17 cellular contexts compared by ENCODE assay signal in genomic region chr11:83079820-83080219, GRCh38.
"Had no signal": no experiment of that assay in that cellular context is flagged by ENCODE, and none has a peak within 500 bp of the region (broad histone marks: within the 10 kb centered on the region; RNA-seq: fewer than 3 reads in every experiment).

No MANE protein-coding gene starts in this region.

- H3K4me3 Mint-ChIP-seq: activated CD4-positive, alpha-beta T cell treated with anti-CD3 and anti-CD28 coated beads, Interleukin-2, amount 10 ng/mL, durations not matched to agents 24 days and 14 days; activated T-helper 17 cell treated with anti-CD3 and anti-CD28 coated beads, Interleukin-2, amount 50 U/mL, for 72 hours; T-helper 2 cell treated with Interferon-gamma antibody and Interleukin-4, amounts not matched to agents 5 μg/mL and 100 μg/mL, for 36 hours had no signal

- DNase-seq: activated CD4-positive, alpha-beta T cell treated with anti-CD3 and anti-CD28 coated beads, Interleukin-2, amount 10 ng/mL, durations not matched to agents 24 days and 14 days; activated CD4-positive, CD25-positive, alpha-beta regulatory T cell; activated CD8-positive, alpha-beta memory T cell treated with anti-CD3 and anti-CD28 coated beads for 24 hours; activated naive CD4-positive, alpha-beta T cell treated with Interleukin-2 at 50 U/mL for 16 hours; amygdala; body of pancreas; central memory CD4-positive, alpha-beta T cell; foreskin fibroblast; hippocampal formation; right cardiac atrium; small intestine; thyroid gland had no signal

- H3K9me3 Mint-ChIP-seq: activated CD4-positive, alpha-beta T cell treated with anti-CD3 and anti-CD28 coated beads, Interleukin-2, amount 10 ng/mL, durations not matched to agents 24 days and 14 days; activated T-helper 17 cell treated with anti-CD3 and anti-CD28 coated beads, Interleukin-2, amount 50 U/mL, for 72 hours; T-helper 2 cell treated with Interferon-gamma antibody and Interleukin-4, amounts not matched to agents 5 μg/mL and 100 μg/mL, for 36 hours had no signal

- H3K36me3 ChIP-seq: thyroid gland had no signal

- H3K9me3 ChIP-seq: body of pancreas, thyroid gland had no signal

- H3K27me3 Mint-ChIP-seq: activated CD4-positive, alpha-beta T cell treated with anti-CD3 and anti-CD28 coated beads, Interleukin-2, amount 10 ng/mL, durations not matched to agents 24 days and 14 days; activated T-helper 17 cell treated with anti-CD3 and anti-CD28 coated beads, Interleukin-2, amount 50 U/mL, for 72 hours; progenitor cell of endocrine pancreas had no signal

- H3K27ac ChIP-seq: body of pancreas, coronary artery, thyroid gland had no signal

- H3K27me3 ChIP-seq: body of pancreas, thyroid gland had no signal

- H3K4me3 ChIP-seq: body of pancreas, coronary artery, thyroid gland had no signal

- H3K27ac Mint-ChIP-seq: activated CD4-positive, alpha-beta T cell treated with anti-CD3 and anti-CD28 coated beads, Interleukin-2, amount 10 ng/mL, durations not matched to agents 24 days and 14 days; T-helper 2 cell treated with Interferon-gamma antibody and Interleukin-4, amounts not matched to agents 5 μg/mL and 100 μg/mL, for 36 hours had no signal

- ATAC-seq: activated T-helper 17 cell treated with anti-CD3 and anti-CD28 coated beads, Interleukin-2, amount 50 U/mL, for 72 hours; body of pancreas; left lobe of liver; right cardiac atrium had no signal

- H3K4me1 ChIP-seq: thyroid gland had no signal
